Comparison of ENCODE assay signal across 2 cellular contexts in genomic region chr5:56802235-56802634, GRCh38.
TF ChIP-seq lines count a peak whose summit lies in the region.

No MANE protein-coding gene starts in this region.

TF ChIP-seq in GM23338, 12 proteins besides CTCF, POLR2A, EP300 and RAD21:
- TF ChIP-seq ZNF114 (CRISPR knock-in tag; IDR thresholded peaks at IDR 0.05) (no peak), POLR2AphosphoS5 (IDR thresholded peaks at IDR 0.05; ENCODE audit: low read depth) (no peak), EZH2phosphoT487 (IDR thresholded peaks at IDR 0.05; ENCODE audit: unreplicated experiment) (no peak), JUNB (IDR thresholded peaks at IDR 0.05; ENCODE audit: unreplicated experiment) (no peak), NANOG (IDR thresholded peaks at IDR 0.05; ENCODE audit: borderline replicate concordance) (no peak), REST (IDR thresholded peaks at IDR 0.05; ENCODE audit: unreplicated experiment) (no peak), EZH2 (IDR thresholded peaks at IDR 0.05; ENCODE audit: low read depth, unreplicated experiment) (no peak), ZNF462 (CRISPR knock-in tag; IDR thresholded peaks at IDR 0.05) (no peak), ZNF331 (CRISPR knock-in tag; IDR thresholded peaks at IDR 0.05; ENCODE audit: low read depth) (no peak), CREB1 (CRISPR knock-in tag; IDR thresholded peaks at IDR 0.05; ENCODE audit: low read depth) (no peak)

TF ChIP-seq in GM12878, 131 proteins besides CTCF, POLR2A, EP300 and RAD21:
- no peak for TF ChIP-seq JUNB (IDR thresholded peaks at IDR 0.05)
- TF ChIP-seq E4F1 (IDR thresholded peaks at IDR 0.05; ENCODE audit: borderline replicate concordance, partially characterized antibody) = no peak
- TF ChIP-seq NRF1 (conservative IDR thresholded peaks at IDR 0.05; ENCODE audit: low read depth, low read length) = no peak
- no peak for TF ChIP-seq ZNF687 (IDR thresholded peaks at IDR 0.05)
- no peak for TF ChIP-seq ESRRA (IDR thresholded peaks at IDR 0.05; ENCODE audit: low read length)
- TF ChIP-seq HDAC2 (IDR thresholded peaks at IDR 0.05) = no peak
- TF ChIP-seq CBX3 (IDR thresholded peaks at IDR 0.05; ENCODE audit: borderline replicate concordance, low read depth) = no peak
- TF ChIP-seq RELA (IDR thresholded peaks at IDR 0.05; ENCODE audit: borderline replicate concordance, partially characterized antibody) = no peak
- no peak for TF ChIP-seq FOXM1 (IDR thresholded peaks at IDR 0.05; ENCODE audit: low read depth, low read length)
- no peak for TF ChIP-seq STAT3 (IDR thresholded peaks at IDR 0.05; ENCODE audit: low read depth, low read length)
- no peak for TF ChIP-seq ATF2 (IDR thresholded peaks at IDR 0.05; ENCODE audit: low read length)
- no peak for TF ChIP-seq LARP7 (IDR thresholded peaks at IDR 0.05)
